Comparison of ENCODE assay signal across 7 cellular contexts in the genomic region with DNA sequence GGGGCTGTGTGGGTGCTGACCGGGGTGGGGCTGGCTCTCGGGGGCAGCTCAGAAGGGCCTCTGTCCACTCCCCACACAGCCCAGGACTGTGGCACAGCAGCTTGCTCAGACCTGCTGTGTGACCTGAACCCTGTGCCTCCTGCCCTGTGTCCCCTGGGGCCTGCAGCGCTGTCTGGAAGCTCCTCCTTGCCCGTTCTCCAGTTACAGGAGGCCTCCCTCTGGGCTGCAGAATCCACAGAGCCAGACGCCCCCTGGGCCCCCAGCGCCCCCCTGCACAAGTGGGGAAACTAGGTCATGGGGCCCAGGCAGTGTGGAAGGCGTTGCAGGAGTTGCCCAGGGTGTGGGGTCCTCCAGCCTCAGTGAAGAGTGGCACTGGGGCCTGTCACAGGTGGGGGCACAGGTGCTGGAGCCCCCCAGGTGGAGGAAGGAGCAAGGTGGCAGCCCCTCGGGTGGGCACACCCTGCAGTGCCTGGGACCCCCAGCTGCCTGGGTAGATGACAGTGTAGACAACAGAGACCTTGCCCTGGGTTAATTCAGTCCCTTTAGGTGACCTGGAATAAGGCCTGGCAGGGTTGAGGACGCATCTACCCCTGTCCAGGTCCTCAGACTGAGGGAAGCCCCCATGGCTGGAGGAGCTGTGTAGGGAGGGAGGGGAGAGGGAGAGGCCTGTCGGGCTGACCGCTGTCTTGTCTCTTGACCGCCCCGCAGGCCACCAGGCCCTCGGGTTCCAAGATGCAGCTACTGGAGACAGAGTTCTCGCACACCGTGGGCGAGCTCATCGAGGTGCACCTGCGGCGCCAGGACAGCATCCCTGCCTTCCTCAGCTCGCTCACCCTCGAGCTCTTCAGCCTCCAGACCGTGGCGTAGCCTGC.
DNase-seq lines count a peak whose midpoint lies in the region; ATAC-seq, FAIRE-seq and TF ChIP-seq lines count a peak whose summit lies in the region.
"Not testable (repeated sequence)": the region's sequence is repeated elsewhere in the genome, so short reads cannot be mapped to it uniquely, and the experiment has no call there.

No MANE protein-coding gene starts in this region.

- ATAC-seq in K562 = not testable (repeated sequence)
- ATAC-seq in HepG2 = peak; percentile 60
- ATAC-seq in stimulated activated memory B cell treated with anti-CD40 and anti-IgM and Interleukin-4, amounts not matched to agents 10 μg/mL and 1 μg/mL and 100 μg/mL, for 72 hours = peak; percentile 6

- not testable (repeated sequence) for H3K36me3 ChIP-seq in BLaER1 treated with 17β-estradiol and CSF1 and Interleukin-3, amounts not matched to agents 10 nM and 100 nM; HEK293 (ENCODE audit: control insufficient read depth in 2 of 2, insufficient read depth in 1 of 2, low read length in 2 of 2); K562 (ENCODE audit: control insufficient read depth, insufficient read depth, low read length); HepG2 (replicated peaks in 1 of 2; ENCODE audit: control insufficient read depth in 1 of 2, insufficient read depth in 2 of 2, low read length in 2 of 2); neuronal stem cell (replicated peaks in 1 of 2; ENCODE audit: control insufficient read depth in 2 of 2, insufficient read depth in 2 of 2, low read length in 2 of 2)

- H3K23ac ChIP-seq in neuronal stem cell (ENCODE audit: low read depth, low read length, poor library complexity) = not testable (repeated sequence)

- not testable (repeated sequence) for H4K8ac ChIP-seq in neuronal stem cell (ENCODE audit: low read depth, low read length)

- H3K4me3 ChIP-seq in BLaER1 treated with 17β-estradiol and CSF1 and Interleukin-3, amounts not matched to agents 10 nM and 100 nM = peak overlapping the region in 3 of 10 experiments; percentile 4 to 46 (median 25); a peak in 1 of 20 replicates
- not testable (repeated sequence) for H3K4me3 ChIP-seq in HEK293 (ENCODE audit: low read depth, low read length); K562; HepG2 (replicated peaks in 1 of 3; ENCODE audit: insufficient read depth in 1 of 3, low read depth in 2 of 3, low read length in 3 of 3); neuronal stem cell (ENCODE audit: low read length in 2 of 2)

- peak overlapping the region; percentile 88 for H2AK5ac ChIP-seq in neuronal stem cell (ENCODE audit: low read depth, low read length)

- peaks cover 0 to 11% (median 0%) of the 10 kb centered on the region in 11 experiments; a peak in 2 of 22 replicates for H3K27me3 ChIP-seq in BLaER1 treated with 17β-estradiol and CSF1 and Interleukin-3, amounts not matched to agents 10 nM and 100 nM
- H3K27me3 ChIP-seq in K562 (ENCODE audit: control insufficient read depth in 2 of 2, insufficient read depth in 2 of 2, low read length in 2 of 2); neuronal stem cell (ENCODE audit: control insufficient read depth in 3 of 3, insufficient read depth in 3 of 3, low read depth in 1 of 3, low read length in 3 of 3): not testable (repeated sequence)
- H3K27me3 ChIP-seq in HepG2 (ENCODE audit: control insufficient read depth in 1 of 2, insufficient read depth in 2 of 2, low read length in 2 of 2) = peaks cover 0 to 14% of the 10 kb centered on the region in 2 experiments; a peak in 2 of 5 replicates

- FAIRE-seq in K562 (lab: Jason Lieb, UNC); HepG2 (lab: Jason Lieb, UNC): not testable (repeated sequence)

- peak; percentile 74 for DNase-seq in NCI-H2171 treated with DMSO at 0.1 percent for 48 hours (lab: John Stamatoyannopoulos, UW)
- DNase-seq in K562 (ENCODE audit: extremely low read depth in 1 of 4, low spot score in 3 of 4); HepG2 (ENCODE audit: low spot score); neuronal stem cell (ENCODE audit: low spot score): not testable (repeated sequence)

- peak overlapping the region; percentile 71 for H3K18ac ChIP-seq in neuronal stem cell (ENCODE audit: low read length)

- H3K9me1 ChIP-seq in K562 (ENCODE audit: control insufficient read depth, insufficient read depth, low read length) = not testable (repeated sequence)

- not testable (repeated sequence) for H3K9me3 ChIP-seq in BLaER1 treated with 17β-estradiol and CSF1 and Interleukin-3, amounts not matched to agents 10 nM and 100 nM (replicated peaks in 1 of 11); HEK293 (ENCODE audit: control insufficient read depth, insufficient read depth, low read depth, low read length); K562 (replicated peaks; ENCODE audit: control insufficient read depth, insufficient read depth, low read depth, low read length); HepG2 (ENCODE audit: low read length); neuronal stem cell (replicated peaks in 1 of 2; ENCODE audit: control insufficient read depth in 2 of 2, insufficient read depth in 1 of 2, low read depth in 1 of 2, low read length in 2 of 2)

- not testable (repeated sequence) for H3K79me1 ChIP-seq in neuronal stem cell (ENCODE audit: low read depth, low read length)

- in situ Hi-C loops in K562 (cut with MboI); HepG2 (cut with HindIII; ENCODE audit: extremely low pct_ligation_motif_present, low pct_unique_long_range_greater_than_20kb): not testable (repeated sequence)

- H4K91ac ChIP-seq in neuronal stem cell (ENCODE audit: low read depth, low read length, poor library complexity) = not testable (repeated sequence)

- TF ChIP-seq RAD21 in K562 (CRISPR knock-in tag; conservative IDR thresholded peaks at IDR 0.05 in 1 of 2, IDR thresholded peaks at IDR 0.05 in 1 of 2); HepG2 (CRISPR knock-in tag; IDR thresholded peaks at IDR 0.05): not testable (repeated sequence)

- peak overlapping the region; percentile 77 to 98 (median 84) for H3K4me2 ChIP-seq in BLaER1 treated with 17β-estradiol and CSF1 and Interleukin-3, amounts not matched to agents 10 nM and 100 nM
- H3K4me2 ChIP-seq in K562 (ENCODE audit: insufficient read depth, low read length); HepG2 (ENCODE audit: low read depth, low read length); neuronal stem cell (ENCODE audit: insufficient read depth, low read length, poor library complexity, severe bottlenecking): not testable (repeated sequence)

- peaks cover 17% of the 10 kb centered on the region for H3K4me1 Mint-ChIP-seq in stimulated activated memory B cell treated with anti-CD40 and anti-IgM and Interleukin-4, amounts not matched to agents 10 μg/mL and 1 μg/mL and 100 μg/mL, for 72 hours

- not testable (repeated sequence) for H2BK15ac ChIP-seq in neuronal stem cell (ENCODE audit: low read length)

- H2AFZ ChIP-seq in K562 (ENCODE audit: low read depth, low read length) = peak overlapping the region; percentile 40; the same call in 1 of the 2 replicates
- H2AFZ ChIP-seq in HepG2 (ENCODE audit: low read length); neuronal stem cell (ENCODE audit: low read length): not testable (repeated sequence)

- not testable (repeated sequence) for H3K4me3 Mint-ChIP-seq in stimulated activated memory B cell treated with anti-CD40 and anti-IgM and Interleukin-4, amounts not matched to agents 10 μg/mL and 1 μg/mL and 100 μg/mL, for 72 hours

- BruUV-seq in K562 (replicated peaks; lab: Mats Ljungman, UMichigan); HepG2 (replicated peaks; lab: Mats Ljungman, UMichigan): not testable (repeated sequence)

- not testable (repeated sequence) for H3K36me3 Mint-ChIP-seq in stimulated activated memory B cell treated with anti-CD40 and anti-IgM and Interleukin-4, amounts not matched to agents 10 μg/mL and 1 μg/mL and 100 μg/mL, for 72 hours

- TF ChIP-seq EP300 in K562 (IDR thresholded peaks at IDR 0.05; ENCODE audit: low read length); HepG2 (IDR thresholded peaks at IDR 0.05; ENCODE audit: low read depth in 2 of 2, low read length in 2 of 2); HepG2 (CRISPR knock-in tag; IDR thresholded peaks at IDR 0.05; ENCODE audit: borderline replicate concordance): not testable (repeated sequence)

- intact Hi-C loops in K562 (cut with micrococcal nuclease); HepG2 (cut with micrococcal nuclease; ENCODE audit: unreplicated experiment): not testable (repeated sequence)

- H3K9me3 Mint-ChIP-seq in stimulated activated memory B cell treated with anti-CD40 and anti-IgM and Interleukin-4, amounts not matched to agents 10 μg/mL and 1 μg/mL and 100 μg/mL, for 72 hours = not testable (repeated sequence)

- TF ChIP-seq CTCF in HEK293 (tag by site-specific recombination; IDR thresholded peaks at IDR 0.05); K562 (IDR thresholded peaks at IDR 0.05 in 2 of 3, conservative IDR thresholded peaks at IDR 0.05 in 1 of 3; ENCODE audit: insufficient read depth in 2 of 3, low read depth in 1 of 3, low read length in 3 of 3); HepG2 (CRISPR knock-in tag; IDR thresholded peaks at IDR 0.05): not testable (repeated sequence)

- not testable (repeated sequence) for H2BK120ac ChIP-seq in neuronal stem cell (ENCODE audit: low read depth, low read length)

- H3K27ac Mint-ChIP-seq in stimulated activated memory B cell treated with anti-CD40 and anti-IgM and Interleukin-4, amounts not matched to agents 10 μg/mL and 1 μg/mL and 100 μg/mL, for 72 hours = not testable (repeated sequence)

- H2BK5ac ChIP-seq in neuronal stem cell (ENCODE audit: low read length) = not testable (repeated sequence)

- not testable (repeated sequence) for H3K79me2 ChIP-seq in K562 (ENCODE audit: control insufficient read depth, insufficient read depth, low read length); HepG2 (ENCODE audit: insufficient read depth, low read length)

- peak overlapping the region; percentile 71 for H3K14ac ChIP-seq in neuronal stem cell (ENCODE audit: low read length)

- H3K4me1 ChIP-seq in BLaER1 treated with 17β-estradiol and CSF1 and Interleukin-3, amounts not matched to agents 10 nM and 100 nM = peaks cover 26 to 91% (median 77%) of the 10 kb centered on the region in 10 experiments
- H3K4me1 ChIP-seq in HEK293 (ENCODE audit: control insufficient read depth, insufficient read depth, low read length) = not testable (repeated sequence)
- H3K4me1 ChIP-seq in K562 (replicated peaks in 1 of 2; ENCODE audit: control insufficient read depth in 2 of 2, insufficient read depth in 2 of 2, low read length in 2 of 2) (peaks cover 0 to 19% of the 10 kb centered on the region in 2 experiments; a peak in 3 of 5 replicates), HepG2 (ENCODE audit: insufficient read depth, low read length) (peaks cover 45% of the 10 kb centered on the region), neuronal stem cell (ENCODE audit: control insufficient read depth in 2 of 2, insufficient read depth in 1 of 2, low read depth in 1 of 2, low read length in 2 of 2) (peaks cover 0 to 13% of the 10 kb centered on the region in 2 donors)

- peak overlapping the region in 7 of 11 experiments; percentile 11 to 71 (median 62); a peak in 12 of 22 replicates for H3K9ac ChIP-seq in BLaER1 treated with 17β-estradiol and CSF1 and Interleukin-3, amounts not matched to agents 10 nM and 100 nM
- H3K9ac ChIP-seq in K562 (ENCODE audit: insufficient read depth in 1 of 2, low read depth in 2 of 2, low read length in 2 of 2); HepG2 (ENCODE audit: insufficient read depth, low read depth, low read length); neuronal stem cell (ENCODE audit: low read depth, low read length, poor library complexity): not testable (repeated sequence)

- H3K27ac ChIP-seq in BLaER1 treated with 17β-estradiol and CSF1 and Interleukin-3, amounts not matched to agents 10 nM and 100 nM = peak overlapping the region in 8 of 11 experiments; percentile 44 to 85 (median 72); a peak in 13 of 22 replicates
- H3K27ac ChIP-seq in HEK293 (ENCODE audit: extremely low read depth, low read depth, low read length); K562 (ENCODE audit: extremely low read depth, low read depth, low read length); HepG2 (ENCODE audit: extremely low read length, insufficient read depth, low read length); neuronal stem cell (replicated peaks; ENCODE audit: low read length): not testable (repeated sequence)

- CTCF ChIA-PET in HEK293 (lab: Yijun Ruan, JAX); K562 (lab: Yijun Ruan, JAX; ENCODE audit: low intra/inter-chr PET ratio); HepG2 (lab: Yijun Ruan, JAX; ENCODE audit: low intra/inter-chr PET ratio, low total read pairs): not testable (repeated sequence)

- POLR2A ChIA-PET in HEK293 (lab: Yijun Ruan, JAX); K562 (lab: Yijun Ruan, JAX); HepG2 (lab: Yijun Ruan, JAX): not testable (repeated sequence)

- H2BK12ac ChIP-seq in neuronal stem cell (ENCODE audit: low read length) = peak overlapping the region; percentile 16

- H3K27me3 Mint-ChIP-seq in stimulated activated memory B cell treated with anti-CD40 and anti-IgM and Interleukin-4, amounts not matched to agents 10 μg/mL and 1 μg/mL and 100 μg/mL, for 72 hours = peaks cover 80% of the 10 kb centered on the region

- not testable (repeated sequence) for H4K20me1 ChIP-seq in BLaER1 treated with 17β-estradiol and CSF1 and Interleukin-3, amounts not matched to agents 10 nM and 100 nM; K562 (replicated peaks; ENCODE audit: control insufficient read depth, insufficient read depth, low read length); HepG2 (ENCODE audit: insufficient read depth, low read length)

- H3K4ac ChIP-seq in neuronal stem cell (ENCODE audit: low read length) = not testable (repeated sequence)

- WGBS in K562 (ENCODE audit: insufficient coverage, low coverage, missing lambda C conversion rate) = 30% methylated on average over 15 of the region's 24 CpGs
- 33% methylated on average over 2 of the region's 24 CpGs for WGBS in HepG2 (ENCODE audit: low lambda C conversion rate)
- WGBS in neuronal stem cell (ENCODE audit: extremely low coverage in 2 of 2, insufficient read length in 2 of 2, insufficient replicate concordance in 1 of 2), 2 donors = no CpG with 5 or more reads among the region's 24 CpGs

- not testable (repeated sequence) for TF ChIP-seq POLR2A in K562 (conservative IDR thresholded peaks at IDR 0.05); HepG2 (IDR thresholded peaks at IDR 0.05; ENCODE audit: insufficient read depth in 1 of 2, low read depth in 2 of 2, low read length in 2 of 2)
